In the genomic region with DNA sequence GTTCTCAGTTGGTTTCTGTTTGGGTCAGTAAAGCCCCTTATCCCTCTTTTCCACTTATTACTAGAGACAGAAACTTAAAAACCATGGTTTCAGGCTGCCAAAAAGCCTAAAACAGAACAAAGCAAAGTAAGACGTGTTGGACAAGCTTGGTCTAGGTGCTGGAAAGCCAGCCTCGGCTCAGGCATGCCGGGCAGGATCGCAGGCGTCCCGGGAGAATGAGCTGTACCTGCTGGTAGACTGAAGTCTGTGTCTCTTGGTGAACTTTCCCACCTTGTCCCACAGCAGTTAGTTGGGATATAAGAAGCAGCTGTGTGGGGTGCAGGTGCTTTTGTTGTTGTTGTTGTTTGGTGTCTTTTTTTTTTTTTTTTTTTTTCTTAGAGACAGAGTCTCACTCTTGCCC, we compare ENCODE assay signal across 21 cellular contexts. TPM values are rescaled to one million over a fixed set of nuclear protein-coding genes. Genes with fewer than 3 reads are reported as not detected.
DNase-seq lines count a peak whose midpoint lies in the region; TF ChIP-seq lines count a peak whose summit lies in the region.
"Had no signal": no experiment of that assay in that cellular context is flagged by ENCODE, and none has a peak within 500 bp of the region (broad histone marks: within the 10 kb centered on the region; RNA-seq: fewer than 3 reads in every experiment).

No MANE protein-coding gene starts in this region.

- no peak overlapping the region for H2AK5ac ChIP-seq in trophoblast cell (ENCODE audit: low read length)

- H3K4me3 ChIP-seq in Jurkat, Clone E6-1 (ENCODE audit: low read length): peak overlapping the region; percentile 38
- H3K4me3 ChIP-seq in trophoblast cell (ENCODE audit: low read depth, low read length): no peak overlapping the region
- H3K4me3 ChIP-seq: A549, ovary had no signal

- H3K27me3 Mint-ChIP-seq in activated CD4-positive, alpha-beta T cell treated with anti-CD3 and anti-CD28 coated beads, Interleukin-2, amount 10 ng/mL, durations not matched to agents 24 days and 14 days: no peaks in the 10 kb centered on the region
- no peaks in the 10 kb centered on the region for H3K27me3 Mint-ChIP-seq in chondrocyte (ENCODE audit: low read depth)

- peaks cover 36% of the 10 kb centered on the region for H3K4me1 Mint-ChIP-seq in activated CD4-positive, alpha-beta T cell treated with anti-CD3 and anti-CD28 coated beads, Interleukin-2, amount 10 ng/mL, durations not matched to agents 24 days and 14 days
- H3K4me1 Mint-ChIP-seq in chondrocyte (ENCODE audit: low read depth): peaks cover 21% of the 10 kb centered on the region

- H4K8ac ChIP-seq in trophoblast cell (ENCODE audit: low read depth, low read length): no peak overlapping the region

- H4K12ac ChIP-seq in trophoblast cell (ENCODE audit: low read depth, low read length): no peak overlapping the region

- no peak overlapping the region for H3K4me3 Mint-ChIP-seq in activated CD4-positive, alpha-beta T cell treated with anti-CD3 and anti-CD28 coated beads, Interleukin-2, amount 10 ng/mL, durations not matched to agents 24 days and 14 days
- H3K4me3 Mint-ChIP-seq in chondrocyte (ENCODE audit: unreplicated experiment): no peak overlapping the region
- H3K4me3 Mint-ChIP-seq: CD14-positive monocyte had no signal

- no peak overlapping the region for H3K4me2 ChIP-seq in trophoblast cell (ENCODE audit: low read length)
- H3K4me2 ChIP-seq: A549 had no signal

- peaks cover 5% of the 10 kb centered on the region for H3K79me2 ChIP-seq in trophoblast cell (ENCODE audit: control insufficient read depth, insufficient read depth, low read length, poor library complexity)

- peaks cover 2 to 5% of the 10 kb centered on the region in 2 experiments for H3K4me1 ChIP-seq in trophoblast cell (ENCODE audit: control insufficient read depth in 1 of 2, insufficient read depth in 2 of 2, low read length in 2 of 2)
- H3K4me1 ChIP-seq: A549 had no signal

- H4K91ac ChIP-seq in trophoblast cell (ENCODE audit: low read depth, low read length): no peak overlapping the region

- intact Hi-C loops in activated CD4-positive, alpha-beta T cell treated with anti-CD3 and anti-CD28 coated beads, Interleukin-2, amount 10 ng/mL, durations not matched to agents 24 days and 14 days (cut with micrococcal nuclease): no loop called here

- H3K14ac ChIP-seq in trophoblast cell (ENCODE audit: low read length): no peak overlapping the region

- H3K27ac ChIP-seq in trophoblast cell (ENCODE audit: low read depth, low read length): no peak overlapping the region
- H3K27ac ChIP-seq: A549, ovary had no signal

- H3K36me3 Mint-ChIP-seq in activated CD4-positive, alpha-beta T cell treated with anti-CD3 and anti-CD28 coated beads, Interleukin-2, amount 10 ng/mL, durations not matched to agents 24 days and 14 days (ENCODE audit: low read depth): peaks cover 59% of the 10 kb centered on the region
- peaks cover 20% of the 10 kb centered on the region for H3K36me3 Mint-ChIP-seq in chondrocyte (ENCODE audit: low read depth)

- no peaks in the 10 kb centered on the region for H3K79me1 ChIP-seq in trophoblast cell (ENCODE audit: low read length)

- H3K9me3 ChIP-seq in trophoblast cell (ENCODE audit: insufficient read depth, low read depth, low read length): peaks cover 4% of the 10 kb centered on the region
- H3K9me3 ChIP-seq: A549, ovary had no signal

- H2BK120ac ChIP-seq in trophoblast cell (ENCODE audit: insufficient read depth, low read length, poor library complexity): no peak overlapping the region

- H3K23ac ChIP-seq in trophoblast cell (ENCODE audit: low read length): no peak overlapping the region

- H3K27me3 ChIP-seq in trophoblast cell (ENCODE audit: insufficient read depth, low read length): no peaks in the 10 kb centered on the region
- H3K27me3 ChIP-seq: ovary had no signal

- no peak overlapping the region for H2BK5ac ChIP-seq in trophoblast cell (ENCODE audit: low read depth, low read length, poor library complexity)

- H3K36me3 ChIP-seq in trophoblast cell (ENCODE audit: control insufficient read depth in 1 of 2, insufficient read depth in 2 of 2, low read length in 2 of 2): peaks cover 67 to 77% of the 10 kb centered on the region in 2 experiments
- H3K36me3 ChIP-seq: ovary had no signal

- H3K9me3 Mint-ChIP-seq in activated CD4-positive, alpha-beta T cell treated with anti-CD3 and anti-CD28 coated beads, Interleukin-2, amount 10 ng/mL, durations not matched to agents 24 days and 14 days: no peaks in the 10 kb centered on the region
- no peaks in the 10 kb centered on the region for H3K9me3 Mint-ChIP-seq in chondrocyte (ENCODE audit: low read depth)

- WGBS in trophoblast cell (ENCODE audit: extremely low coverage, insufficient coverage, insufficient read length): no CpG with 5 or more reads among the region's 6 CpGs

- no peak for TF ChIP-seq CTCF in chondrocyte (IDR thresholded peaks at IDR 0.05)

- no peak overlapping the region for H3K18ac ChIP-seq in trophoblast cell (ENCODE audit: low read length)

- H3K27ac Mint-ChIP-seq in activated CD4-positive, alpha-beta T cell treated with anti-CD3 and anti-CD28 coated beads, Interleukin-2, amount 10 ng/mL, durations not matched to agents 24 days and 14 days: peak overlapping the region; percentile 30
- peak overlapping the region; percentile 49 for H3K27ac Mint-ChIP-seq in chondrocyte (ENCODE audit: unreplicated experiment)

- H3K9ac ChIP-seq in trophoblast cell (ENCODE audit: low read length): no peak overlapping the region

- DNase-seq in activated CD4-positive, alpha-beta T cell treated with anti-CD3 and anti-CD28 coated beads, Interleukin-2, amount 10 ng/mL, durations not matched to agents 24 days and 14 days: no peak
- no peak for DNase-seq in activated CD4-positive, alpha-beta T cell treated with anti-CD3 and anti-CD28 coated beads for 1 hour
- DNase-seq in Jurkat, Clone E6-1 (ENCODE audit: low read depth, low spot score): no peak
- DNase-seq in chondrocyte (ENCODE audit: low spot score): peak; percentile 33
- DNase-seq in trophoblast cell: peak; percentile 64 to 75
- no peak for DNase-seq in activated CD4-positive, CD25-positive, alpha-beta regulatory T cell treated with anti-CD3 and anti-CD28 coated beads, Interleukin-2, amount 50 U/mL, for 72 hours
- no peak for DNase-seq in NCI-H1092 (lab: John Stamatoyannopoulos, UW)
- no peak for DNase-seq in HPDE6-E6E7 (ENCODE audit: extremely low spot score)
- DNase-seq: activated CD4-positive, alpha-beta T cell treated with anti-CD3 and anti-CD28 coated beads, Interleukin-2, amount 50 U/mL, for 1 hour; activated naive CD4-positive, alpha-beta T cell treated with anti-CD3 and anti-CD28 coated beads, Interleukin-2, amount 50 U/mL, for 16 hours; effector memory CD4-positive, alpha-beta T cell; hippocampal formation; IMR-90; left cardiac atrium; NCI-H2029; NCI-H510A; SHP77 had no signal

- no peak overlapping the region for H2AFZ ChIP-seq in trophoblast cell (ENCODE audit: insufficient read depth, low read length, poor library complexity)

- no peak overlapping the region for H2BK12ac ChIP-seq in trophoblast cell (ENCODE audit: low read length)

- H3K4ac ChIP-seq in trophoblast cell (ENCODE audit: low read depth, low read length): no peak overlapping the region

RNA-seq across cellular contexts. Expression of a gene that starts 20.8 kb away (rescaled TPM):
- 0.33 and 0.38 TPM in 2 replicates for total RNA-seq in activated CD4-positive, alpha-beta T cell treated with anti-CD3 and anti-CD28 coated beads, Interleukin-2, amount 10 ng/mL, durations not matched to agents 24 days and 14 days
- 0.85 TPM for polyA plus RNA-seq in Jurkat, Clone E6-1 (2012; ENCODE audit: insufficient read depth, insufficient read length)
- total RNA-seq in chondrocyte: 0.20 to 0.46 TPM in 2 of 3 replicates, not detected in the other
- polyA plus RNA-seq in trophoblast cell (2013): 0.07 and 0.11 TPM in 2 replicates
- total RNA-seq: bronchial epithelial cell, IMR-90 had no signal

RNA-seq across cellular contexts. Expression of a gene that starts 32.4 kb away (rescaled TPM):
- 18.1 and 25.6 TPM in 2 replicates for total RNA-seq in activated CD4-positive, alpha-beta T cell treated with anti-CD3 and anti-CD28 coated beads, Interleukin-2, amount 10 ng/mL, durations not matched to agents 24 days and 14 days
- 34.3 TPM for polyA plus RNA-seq in Jurkat, Clone E6-1 (2012; ENCODE audit: insufficient read depth, insufficient read length)
- total RNA-seq in chondrocyte: 22.0 to 26.8 TPM (median 25.3 TPM) in 3 replicates
- polyA plus RNA-seq in trophoblast cell (2013): 17.6 TPM in 2 replicates

RNA-seq across cellular contexts. Expression of a gene that starts 36.8 kb away (rescaled TPM):
- 349 and 352 TPM in 2 replicates for total RNA-seq in activated CD4-positive, alpha-beta T cell treated with anti-CD3 and anti-CD28 coated beads, Interleukin-2, amount 10 ng/mL, durations not matched to agents 24 days and 14 days
- 416 TPM for polyA plus RNA-seq in Jurkat, Clone E6-1 (2012; ENCODE audit: insufficient read depth, insufficient read length)
- 111 to 185 TPM (median 116 TPM) in 3 replicates for total RNA-seq in chondrocyte
- polyA plus RNA-seq in trophoblast cell (2013): 145 and 148 TPM in 2 replicates

Comparison
In these comparisons a context has a peak if more than half of its experiments do, and no peak if none do; other contexts are left out.
1. DNase-seq: peak in chondrocyte (single experiment) and trophoblast cell (2 of 2); none in activated CD4-positive, alpha-beta T cell treated with anti-CD3 and anti-CD28 coated beads, Interleukin-2, amount 10 ng/mL, durations not matched to agents 24 days and 14 days (single experiment), activated CD4-positive, alpha-beta T cell treated with anti-CD3 and anti-CD28 coated beads for 1 hour (single experiment), Jurkat, Clone E6-1 (single experiment), activated CD4-positive, CD25-positive, alpha-beta regulatory T cell treated with anti-CD3 and anti-CD28 coated beads, Interleukin-2, amount 50 U/mL, for 72 hours (single experiment), NCI-H1092 (single experiment) and HPDE6-E6E7 (single experiment).